In the genomic region with DNA sequence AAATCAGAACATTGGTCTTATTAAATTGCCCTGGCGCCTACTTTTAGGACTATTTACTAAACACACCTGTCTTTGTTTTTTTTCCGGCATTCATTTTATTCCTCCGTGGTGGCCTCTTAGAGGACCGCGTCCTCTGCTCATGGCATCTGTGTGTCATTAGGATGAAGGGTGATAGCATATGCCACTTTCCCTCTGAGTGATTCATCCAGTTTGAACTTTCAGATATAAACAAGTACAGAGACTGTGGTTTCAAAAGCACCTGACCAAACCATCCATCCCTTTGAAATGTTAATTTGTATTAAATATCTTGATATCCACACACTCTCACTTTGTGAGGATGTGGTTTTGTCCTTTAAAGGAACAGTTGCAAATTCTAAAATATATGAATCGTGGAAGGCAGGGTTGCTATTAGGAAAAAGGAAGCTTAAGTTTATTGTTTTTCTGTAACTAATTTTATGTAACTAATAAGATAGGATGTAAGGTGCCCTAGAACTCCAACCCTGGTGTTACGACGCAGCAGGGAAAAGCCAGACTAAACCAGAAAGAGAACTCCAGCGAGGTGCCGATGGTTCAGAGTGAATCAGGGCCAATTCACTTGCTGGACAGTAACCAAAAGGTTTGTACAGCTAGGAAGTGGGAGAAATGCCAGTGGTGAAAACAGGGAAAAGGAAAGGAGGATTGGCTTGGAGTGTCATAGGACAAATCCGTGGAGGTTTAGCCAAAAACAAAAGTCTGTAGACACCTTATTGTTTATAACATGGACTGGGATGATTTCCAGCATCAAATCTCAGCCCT, we compare ENCODE assay signal across 1 cellular context.
TF ChIP-seq lines count a peak whose summit lies in the region.

No MANE protein-coding gene starts in this region.

TF ChIP-seq in SK-N-SH, 30 proteins besides CTCF, POLR2A, EP300 and RAD21 (continued from another document):
- TF ChIP-seq, protein P1, sequence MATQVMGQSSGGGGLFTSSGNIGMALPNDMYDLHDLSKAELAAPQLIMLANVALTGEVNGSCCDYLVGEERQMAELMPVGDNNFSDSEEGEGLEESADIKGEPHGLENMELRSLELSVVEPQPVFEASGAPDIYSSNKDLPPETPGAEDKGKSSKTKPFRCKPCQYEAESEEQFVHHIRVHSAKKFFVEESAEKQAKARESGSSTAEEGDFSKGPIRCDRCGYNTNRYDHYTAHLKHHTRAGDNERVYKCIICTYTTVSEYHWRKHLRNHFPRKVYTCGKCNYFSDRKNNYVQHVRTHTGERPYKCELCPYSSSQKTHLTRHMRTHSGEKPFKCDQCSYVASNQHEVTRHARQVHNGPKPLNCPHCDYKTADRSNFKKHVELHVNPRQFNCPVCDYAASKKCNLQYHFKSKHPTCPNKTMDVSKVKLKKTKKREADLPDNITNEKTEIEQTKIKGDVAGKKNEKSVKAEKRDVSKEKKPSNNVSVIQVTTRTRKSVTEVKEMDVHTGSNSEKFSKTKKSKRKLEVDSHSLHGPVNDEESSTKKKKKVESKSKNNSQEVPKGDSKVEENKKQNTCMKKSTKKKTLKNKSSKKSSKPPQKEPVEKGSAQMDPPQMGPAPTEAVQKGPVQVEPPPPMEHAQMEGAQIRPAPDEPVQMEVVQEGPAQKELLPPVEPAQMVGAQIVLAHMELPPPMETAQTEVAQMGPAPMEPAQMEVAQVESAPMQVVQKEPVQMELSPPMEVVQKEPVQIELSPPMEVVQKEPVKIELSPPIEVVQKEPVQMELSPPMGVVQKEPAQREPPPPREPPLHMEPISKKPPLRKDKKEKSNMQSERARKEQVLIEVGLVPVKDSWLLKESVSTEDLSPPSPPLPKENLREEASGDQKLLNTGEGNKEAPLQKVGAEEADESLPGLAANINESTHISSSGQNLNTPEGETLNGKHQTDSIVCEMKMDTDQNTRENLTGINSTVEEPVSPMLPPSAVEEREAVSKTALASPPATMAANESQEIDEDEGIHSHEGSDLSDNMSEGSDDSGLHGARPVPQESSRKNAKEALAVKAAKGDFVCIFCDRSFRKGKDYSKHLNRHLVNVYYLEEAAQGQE (IDR thresholded peaks at IDR 0.05; ENCODE audit: low read depth, low read length) = peak; percentile 76; the same call in 1 of the 2 replicates
- TF ChIP-seq TCF12 (IDR thresholded peaks at IDR 0.05) (peak; percentile 50; the same call in 1 of the 2 replicates), GABPA (IDR thresholded peaks at IDR 0.05; ENCODE audit: low read depth) (no peak), TEAD4 (IDR thresholded peaks at IDR 0.05; ENCODE audit: borderline replicate concordance, insufficient read depth) (no peak), NFIC (IDR thresholded peaks at IDR 0.05; ENCODE audit: borderline replicate concordance) (peak; percentile 17; the same call in 1 of the 2 replicates)
